ENCODE assay signal across 8 cellular contexts in the genomic region with DNA sequence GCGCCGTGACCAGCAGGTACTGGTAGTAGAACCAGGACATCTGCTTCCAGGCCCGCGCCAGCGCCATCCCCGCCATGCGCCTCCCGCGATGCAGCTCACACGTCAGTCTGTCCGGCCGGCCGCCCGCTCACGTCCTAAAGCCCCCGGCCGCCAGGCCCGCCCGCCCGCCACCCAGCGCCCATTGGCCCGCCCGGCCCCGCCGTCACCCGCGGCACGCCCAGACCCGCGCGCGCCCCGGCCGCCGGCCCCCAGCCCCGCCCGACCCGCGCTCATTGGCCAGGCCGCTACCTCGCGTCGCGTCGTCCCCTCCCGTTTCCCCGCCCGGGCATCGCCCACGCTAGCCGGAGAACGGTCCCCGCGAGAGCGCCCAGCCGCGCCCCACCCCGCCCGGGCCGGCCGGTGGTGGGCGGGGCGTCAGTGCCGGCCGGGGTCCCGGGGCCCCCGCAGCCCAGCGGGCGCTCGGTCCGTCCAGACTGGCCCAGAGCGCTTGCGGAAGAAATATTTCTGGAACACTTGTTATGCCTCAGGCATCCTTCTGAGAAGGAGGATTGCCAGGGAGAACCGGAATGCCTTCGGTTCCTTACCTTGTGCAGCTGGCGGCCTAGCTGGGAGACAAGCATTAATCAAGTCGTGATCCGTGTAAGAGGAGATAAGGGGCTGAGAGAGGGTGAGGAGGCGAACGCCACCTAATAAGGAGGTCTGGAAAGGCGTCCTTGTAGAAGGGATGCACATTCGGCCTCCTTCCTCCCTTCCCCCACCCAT. TPM values are rescaled to one million over a fixed set of nuclear protein-coding genes. Genes with fewer than 3 reads are reported as not detected.
DNase-seq lines count a peak whose midpoint lies in the region; ATAC-seq, FAIRE-seq and TF ChIP-seq lines count a peak whose summit lies in the region.

A gene with protein sequence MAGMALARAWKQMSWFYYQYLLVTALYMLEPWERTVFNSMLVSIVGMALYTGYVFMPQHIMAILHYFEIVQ (minus strand): TSS at position 109 of the 762 bp plus-strand sequence. CDS start 33 bp downstream, at position 76.

- ATAC-seq in GM21381 (IDR thresholded peaks at IDR 0.05; ENCODE audit: unreplicated experiment), result peak; percentile 89
- ATAC-seq in activated CD8-positive, alpha-beta memory T cell treated with anti-CD3 and anti-CD28 coated beads, Interleukin-2, amount 10 ng/mL, durations not matched to agents 7 days and 5 days, result peak; percentile 97

- H3K4me3 ChIP-seq in H1 (ENCODE audit: extremely low read depth in 1 of 4, insufficient read depth in 2 of 4, low read depth in 3 of 4, low read length in 4 of 4), result peak within 1 kb of the TSS; percentile 60 to 92 (median 92)

- no peaks in the 10 kb centered on the region for H3K9me3 Mint-ChIP-seq in activated CD8-positive, alpha-beta memory T cell treated with anti-CD3 and anti-CD28 coated beads, Interleukin-2, amount 10 ng/mL, durations not matched to agents 7 days and 5 days (ENCODE audit: low read depth)

- peaks cover 4% of the 10 kb centered on the region for H3K36me3 Mint-ChIP-seq in activated CD8-positive, alpha-beta memory T cell treated with anti-CD3 and anti-CD28 coated beads, Interleukin-2, amount 10 ng/mL, durations not matched to agents 7 days and 5 days

- 2% methylated on average over 32 of the region's 82 CpGs; no CpG with 5 or more reads in 1 of the 2 experiments for WGBS in H1 (ENCODE audit: extremely low coverage in 1 of 2, insufficient coverage in 1 of 2, insufficient read length in 1 of 2, insufficient replicate concordance in 2 of 2, low coverage in 1 of 2, low lambda C conversion rate in 2 of 2, missing lambda C conversion rate in 1 of 2), 2 experiments

- H2BK120ac ChIP-seq in H1 (replicated peaks; ENCODE audit: low read depth, low read length), result no peak within 1 kb of the TSS

- TF ChIP-seq CTCF in H1 (IDR thresholded peaks at IDR 0.05; ENCODE audit: control extremely low read depth in 1 of 3, insufficient read depth in 1 of 3, low read depth in 1 of 3, low read length in 3 of 3), result no peak

- peak within 1 kb of the TSS; percentile 85 for H3K27ac ChIP-seq in H1 (ENCODE audit: low read depth, low read length)

- peak within 1 kb of the TSS; percentile 86 for H3K27ac Mint-ChIP-seq in activated CD8-positive, alpha-beta memory T cell treated with anti-CD3 and anti-CD28 coated beads, Interleukin-2, amount 10 ng/mL, durations not matched to agents 7 days and 5 days

- no peak within 1 kb of the TSS for H3K14ac ChIP-seq in H1 (ENCODE audit: insufficient read length)

- peak within 1 kb of the TSS; percentile 10; the same call in 1 of the 2 replicates for H2BK15ac ChIP-seq in H1 (ENCODE audit: low read length)

- peak within 1 kb of the TSS; percentile 80 to 90 (median 88) for H3K9ac ChIP-seq in H1 (replicated peaks in 1 of 4; ENCODE audit: extremely low read depth in 1 of 4, low read depth in 3 of 4, low read length in 3 of 4)

- FAIRE-seq in HTR-8/SVneo (lab: Jason Lieb, UNC) (peak; percentile 92), H1 (lab: Jason Lieb, UNC) (no peak)

- H4K5ac ChIP-seq in H1 (ENCODE audit: insufficient read length, low read depth, low read length), result peak within 1 kb of the TSS; percentile 88

- no peak within 1 kb of the TSS for H2BK20ac ChIP-seq in H1 (ENCODE audit: low read length)

- CTCF ChIA-PET in activated CD8-positive, alpha-beta memory T cell treated with anti-CD3 and anti-CD28 coated beads, Interleukin-2, amount 10 ng/mL, durations not matched to agents 7 days and 5 days (lab: Charles Lee), result interaction anchor here (1.2 kb wide), 1 partner anchor 139 kb away, joined by 3 read pairs; no protein-coding TSS in a partner anchor
- CTCF ChIA-PET in H1 (lab: Charles Lee; ENCODE audit: partially characterized antibody), result interaction anchor here (0.6 to 1.3 kb wide), 3 partner anchors 10 to 36 kb away, joined by 3 to 4 read pairs (median 3); no protein-coding TSS in a partner anchor

- peaks cover 7% of the 10 kb centered on the region for H3K23me2 ChIP-seq in H1 (ENCODE audit: low read depth, low read length)

- DNase-seq in COR-L47 (lab: John Stamatoyannopoulos, UW) (peak; percentile 86), HTR-8/SVneo (ENCODE audit: insufficient read length, low spot score) (peak; percentile 87), NOMO-1 treated with DMSO at 0.1 percent for 48 hours (lab: John Stamatoyannopoulos, UW; ENCODE audit: unreplicated experiment) (peak; percentile 82), H1 (ENCODE audit: low read depth in 1 of 2, low spot score in 2 of 2) (peak in 1 of 2 experiments; percentile 87), mesenteric fat pad (ENCODE audit: low spot score) (peak; percentile 99)
- peak; percentile 94 for DNase-seq in activated CD8-positive, alpha-beta memory T cell treated with anti-CD3 and anti-CD28 coated beads, Interleukin-2, amount 10 ng/mL, durations not matched to agents 7 days and 5 days
- peak; percentile 78 for DNase-seq in stimulated activated CD8-positive, alpha-beta memory T cell treated with anti-CD3 and anti-CD28 coated beads, Interleukin-15, amount 100 ng/mL, for 24 hours (ENCODE audit: low read depth)

- peak within 1 kb of the TSS; percentile 83 for H3K4me3 Mint-ChIP-seq in activated CD8-positive, alpha-beta memory T cell treated with anti-CD3 and anti-CD28 coated beads, Interleukin-2, amount 10 ng/mL, durations not matched to agents 7 days and 5 days

- TF ChIP-seq EP300 in H1 (IDR thresholded peaks at IDR 0.05; ENCODE audit: borderline replicate concordance in 1 of 2, low read depth in 2 of 2, low read length in 2 of 2), result no peak

- H3K56ac ChIP-seq in H1 (replicated peaks; ENCODE audit: insufficient read length, low read depth, low read length), result peak within 1 kb of the TSS; percentile 40

- no peaks in the 10 kb centered on the region for H3K27me3 ChIP-seq in H1 (replicated peaks in 1 of 4; ENCODE audit: control insufficient read depth in 3 of 4, extremely low read depth in 1 of 4, insufficient read depth in 3 of 4, low read length in 3 of 4)

- H3K27me3 Mint-ChIP-seq in activated CD8-positive, alpha-beta memory T cell treated with anti-CD3 and anti-CD28 coated beads, Interleukin-2, amount 10 ng/mL, durations not matched to agents 7 days and 5 days, result no peaks in the 10 kb centered on the region

- H3K36me3 ChIP-seq in H1 (ENCODE audit: control insufficient read depth in 2 of 4, insufficient read depth in 4 of 4, low read length in 3 of 4), result no peaks in the 10 kb centered on the region

- peak within 1 kb of the TSS; percentile 85 for H2BK12ac ChIP-seq in H1 (ENCODE audit: low read depth, low read length)

- H3K4me1 ChIP-seq in H1 (replicated peaks in 1 of 4; ENCODE audit: control insufficient read depth in 3 of 4, insufficient read depth in 4 of 4, low read length in 3 of 4), result peaks cover 0 to 6% (median 4%) of the 10 kb centered on the region in 4 experiments; a peak in 4 of 7 replicates

- peaks cover 0 to 2% of the 10 kb centered on the region in 2 experiments for H4K20me1 ChIP-seq in H1 (replicated peaks in 1 of 2; ENCODE audit: control insufficient read depth in 1 of 2, insufficient read depth in 2 of 2, low read length in 2 of 2)

- peak within 1 kb of the TSS; percentile 88 to 95 for H3K4me2 ChIP-seq in H1 (ENCODE audit: insufficient read depth in 1 of 2, low read depth in 2 of 2, low read length in 2 of 2)

- peaks cover 25% of the 10 kb centered on the region for H3K4me1 Mint-ChIP-seq in activated CD8-positive, alpha-beta memory T cell treated with anti-CD3 and anti-CD28 coated beads, Interleukin-2, amount 10 ng/mL, durations not matched to agents 7 days and 5 days

- H3K79me1 ChIP-seq in H1 (ENCODE audit: low read depth, low read length), result peaks cover 2% of the 10 kb centered on the region; the same call in 1 of the 2 replicates

- peak within 1 kb of the TSS; percentile 54 for H4K91ac ChIP-seq in H1 (replicated peaks; ENCODE audit: insufficient read length, low read length)

- no peak for TF ChIP-seq RAD21 in H1 (IDR thresholded peaks at IDR 0.05 in 1 of 2, conservative IDR thresholded peaks at IDR 0.05 in 1 of 2; ENCODE audit: low read depth in 2 of 2, low read length in 2 of 2)

- H3K18ac ChIP-seq in H1 (ENCODE audit: extremely low read depth, low read length), result peak within 1 kb of the TSS; percentile 79

- peak within 1 kb of the TSS; percentile 99 for H2AFZ ChIP-seq in H1 (ENCODE audit: low read length)

- H3K4ac ChIP-seq in H1 (replicated peaks; ENCODE audit: insufficient read length, low read depth, low read length), result no peak within 1 kb of the TSS

- H4K8ac ChIP-seq in H1 (ENCODE audit: extremely low read depth, insufficient read depth, low read length), result peak within 1 kb of the TSS; percentile 96

- H3K23ac ChIP-seq in H1 (ENCODE audit: insufficient read length), result no peak within 1 kb of the TSS

- TF ChIP-seq POLR2A in H1 (IDR thresholded peaks at IDR 0.05; ENCODE audit: control extremely low read depth in 1 of 2, low read depth in 2 of 2, low read length in 2 of 2), result peak; percentile 92 to 96

- POLR2A ChIA-PET in H1 (lab: Charles Lee; ENCODE audit: partially characterized antibody), result interaction anchor here (0.6 to 3.4 kb wide), 14 partner anchors 8 to 520 kb away, joined by 3 to 40 read pairs (median 3); partner anchors contain the start of gene SRP54

- no peak within 1 kb of the TSS for H2AK5ac ChIP-seq in H1 (ENCODE audit: low read depth, low read length)

- H2BK5ac ChIP-seq in H1 (ENCODE audit: low read depth, low read length), result peak within 1 kb of the TSS; percentile 92

- no peaks in the 10 kb centered on the region for H3K9me3 ChIP-seq in H1 (ENCODE audit: insufficient read depth in 2 of 2, low read depth in 1 of 2, low read length in 1 of 2)

- H3K79me2 ChIP-seq in H1 (ENCODE audit: control insufficient read depth in 1 of 2, insufficient read depth in 2 of 2, low read length in 2 of 2), result peaks cover 0 to 40% of the 10 kb centered on the region in 2 experiments; a peak in 3 of 4 replicates

TF ChIP-seq in H1, 55 proteins besides CTCF, POLR2A, EP300 and RAD21 (continues in another document):
- TF ChIP-seq TAF7 (optimal IDR thresholded peaks at IDR 0.05; ENCODE audit: borderline replicate concordance, low read depth, low read length), result peak; percentile 76

RNA-seq across cellular contexts. Expression of the gene that starts here (rescaled TPM):
- 10 to 100 TPM; 12.1 to 15.5 TPM for total RNA-seq in activated CD8-positive, alpha-beta memory T cell treated with anti-CD3 and anti-CD28 coated beads, Interleukin-2, amount 10 ng/mL, durations not matched to agents 7 days and 5 days
- 23.5 and 24.9 TPM in 2 replicates for total RNA-seq in H1 (2021; fragmentation: NEBNext Ultra II Directional; extraction: Animal tissue kit (Norgen Biotek cat#: 25700))
- 24.1 and 28.5 TPM in 2 replicates for polyA plus RNA-seq in H1 (2011; rRNA removed)
- polyA plus RNA-seq in H1 (2011; cell fraction: cytosol; rRNA removed), result 29.4 TPM
- 14.9 TPM for polyA plus RNA-seq in H1 (2011; cell fraction: nucleus; rRNA removed)
- polyA plus RNA-seq in H1 (2012, experiment 1 of 2), result 20.0 to 24.6 TPM (median 23.4 TPM) in 4 replicates
- polyA plus RNA-seq in H1 (2012, experiment 2 of 2), result 5.8 TPM
- polyA plus RNA-seq in H1 (2013, experiment 1 of 2), result 19.0 TPM
- polyA plus RNA-seq in H1 (2013, experiment 2 of 2), result 16.4 TPM
- 13.7 and 18.3 TPM in 2 replicates for polyA minus RNA-seq in H1 (2011; rRNA and poly(A)+ RNA removed)
- 6.6 TPM for polyA minus RNA-seq in H1 (2011; cell fraction: cytosol; rRNA and poly(A)+ RNA removed)
- 10.3 TPM for polyA minus RNA-seq in H1 (2011; cell fraction: nucleus; rRNA and poly(A)+ RNA removed)
- 18.5 TPM for total RNA-seq in mesenteric fat pad
